In genomic region chr11:124670732-124671131, GRCh38 we compare ENCODE assay signal across 10 cellular contexts. TPM values are rescaled to one million over a fixed set of nuclear protein-coding genes. Genes with fewer than 3 reads are reported as not detected.
DNase-seq lines count a peak whose midpoint lies in the region; ATAC-seq lines count a peak whose summit lies in the region.
"Had no signal": no experiment of that assay in that cellular context is flagged by ENCODE, and none has a peak within 500 bp of the region (broad histone marks: within the 10 kb centered on the region; RNA-seq: fewer than 3 reads in every experiment).

No MANE protein-coding gene starts in this region.

- H3K27ac Mint-ChIP-seq in activated naive CD4-positive, alpha-beta T cell treated with anti-CD3 and anti-CD28 coated beads for 36 hours, result peak overlapping the region; percentile 1
- H3K27ac Mint-ChIP-seq in immature natural killer cell, result peak overlapping the region in 1 of 6 donors; percentile 13

- H3K4me1 Mint-ChIP-seq in activated T-cell treated with anti-CD3 and anti-CD28 coated beads, Interleukin-2, amount 50 U/mL, for 4 hours (ENCODE audit: low read depth), result peaks cover 21% of the 10 kb centered on the region
- peaks cover 26% of the 10 kb centered on the region for H3K4me1 Mint-ChIP-seq in activated naive CD4-positive, alpha-beta T cell treated with anti-CD3 and anti-CD28 coated beads for 36 hours (ENCODE audit: low read depth)
- peaks cover 19 to 21% of the 10 kb centered on the region in 2 donors for H3K4me1 Mint-ChIP-seq in immature natural killer cell

- H3K36me3 Mint-ChIP-seq in activated T-cell treated with anti-CD3 and anti-CD28 coated beads, Interleukin-2, amount 50 U/mL, for 4 hours (ENCODE audit: insufficient read depth), result peaks cover 5% of the 10 kb centered on the region
- peaks cover 1% of the 10 kb centered on the region for H3K36me3 Mint-ChIP-seq in activated naive CD4-positive, alpha-beta T cell treated with anti-CD3 and anti-CD28 coated beads for 36 hours (ENCODE audit: low read depth)
- no peaks in the 10 kb centered on the region for H3K36me3 Mint-ChIP-seq in immature natural killer cell

- peak; percentile 11 for DNase-seq in activated T-cell treated with anti-CD3 and anti-CD28 coated beads, Interleukin-2, amount 50 U/mL, for 4 hours
- DNase-seq in activated T-cell treated with anti-CD3 and anti-CD28 coated beads for 4 hours (no peak), NOMO-1 (lab: John Stamatoyannopoulos, UW; ENCODE audit: unreplicated experiment in 2 of 2) (peak; percentile 93 to 94), immature natural killer cell (no peak), NCI-H510A (lab: John Stamatoyannopoulos, UW) (no peak), A172 (ENCODE audit: low spot score) (no peak)
- peak; percentile 36 for DNase-seq in activated naive CD4-positive, alpha-beta T cell treated with anti-CD3 and anti-CD28 coated beads for 36 hours
- peak; percentile 21 to 76 (median 60) for DNase-seq in stimulated activated naive CD4-positive, alpha-beta T cell (lab: John Stamatoyannopoulos, UW)

- ATAC-seq in activated T-cell treated with anti-CD3 and anti-CD28 coated beads, Interleukin-2, amount 50 U/mL, for 4 hours, result peak in 1 of 2 donors; percentile 17

- no peaks in the 10 kb centered on the region for H3K27me3 Mint-ChIP-seq in activated T-cell treated with anti-CD3 and anti-CD28 coated beads, Interleukin-2, amount 50 U/mL, for 4 hours (ENCODE audit: low read depth)
- no peaks in the 10 kb centered on the region for H3K27me3 Mint-ChIP-seq in activated naive CD4-positive, alpha-beta T cell treated with anti-CD3 and anti-CD28 coated beads for 36 hours (ENCODE audit: low read depth)
- H3K27me3 Mint-ChIP-seq in immature natural killer cell (ENCODE audit: low read depth in 3 of 3), result peaks cover 14 to 27% (median 21%) of the 10 kb centered on the region in 3 donors

- H3K4me3 Mint-ChIP-seq in activated T-cell treated with anti-CD3 and anti-CD28 coated beads, Interleukin-2, amount 50 U/mL, for 4 hours, result no peak overlapping the region
- H3K4me3 Mint-ChIP-seq in activated naive CD4-positive, alpha-beta T cell treated with anti-CD3 and anti-CD28 coated beads for 36 hours, result no peak overlapping the region
- H3K4me3 Mint-ChIP-seq in immature natural killer cell, result no peak overlapping the region

- intact Hi-C loops in activated naive CD4-positive, alpha-beta T cell treated with anti-CD3 and anti-CD28 coated beads for 36 hours (cut with micrococcal nuclease), result loop anchor here (5.0 kb wide), 1 partner anchor 492 kb away; the partner anchor contains the start of gene PKNOX2

- CTCF ChIA-PET in activated naive CD4-positive, alpha-beta T cell treated with anti-CD3 and anti-CD28 coated beads for 36 hours (lab: Charles Lee), result interaction anchor here (1.0 to 4.3 kb wide), 16 partner anchors 26 to 195 kb away, joined by 3 to 83 read pairs (median 14); partner anchors contain the start of genes ESAM, NRGN and ROBO3

- no peaks in the 10 kb centered on the region for H3K9me3 Mint-ChIP-seq in activated T-cell treated with anti-CD3 and anti-CD28 coated beads, Interleukin-2, amount 50 U/mL, for 4 hours
- H3K9me3 Mint-ChIP-seq in activated naive CD4-positive, alpha-beta T cell treated with anti-CD3 and anti-CD28 coated beads for 36 hours, result peaks cover 4% of the 10 kb centered on the region
- no peaks in the 10 kb centered on the region for H3K9me3 Mint-ChIP-seq in immature natural killer cell

RNA-seq across cellular contexts. Expression of gene SIAE, which starts 2.8 kb away (rescaled TPM):
- total RNA-seq in activated T-cell treated with anti-CD3 and anti-CD28 coated beads, Interleukin-2, amount 50 U/mL, for 4 hours, result 1 to 10 TPM; 1.2 to 1.5 (median 1.3) TPM
- 10 to 100 TPM in 1 of 2 experiments, 1 to 10 TPM in 1; 7.8 to 10.8 TPM for total RNA-seq in activated naive CD4-positive, alpha-beta T cell treated with anti-CD3 and anti-CD28 coated beads for 36 hours
- 1 to 10 TPM; 1.7 to 2.9 (median 2.6) TPM for polyA plus RNA-seq in immature natural killer cell
- 8.6 and 12.3 TPM in 2 replicates for total RNA-seq in A172 (2014; rRNA removed; shearing (Covaris generic))

RNA-seq across cellular contexts. Expression of gene SPA17, which starts 3.0 kb away (rescaled TPM):
- total RNA-seq in activated T-cell treated with anti-CD3 and anti-CD28 coated beads, Interleukin-2, amount 50 U/mL, for 4 hours, result 1 to 10 TPM in 1 of 3 donors, under 1 TPM in 2; 0.58 to 1.5 (median 0.76) TPM
- total RNA-seq in activated naive CD4-positive, alpha-beta T cell treated with anti-CD3 and anti-CD28 coated beads for 36 hours, result 1 to 10 TPM; 3.9 to 5.1 TPM
- polyA plus RNA-seq in immature natural killer cell, result 1 to 10 TPM in 1 of 3 donors, under 1 TPM in 1, not detected in 1; 0.36 to 1.2 TPM
- total RNA-seq in A172 (2014; rRNA removed; shearing (Covaris generic)), result 30.9 and 37.5 TPM in 2 replicates

RNA-seq across cellular contexts. Expression of gene TBRG1, which starts 48.1 kb away (rescaled TPM):
- 10 to 100 TPM; 42.4 to 55.0 (median 44.9) TPM for total RNA-seq in activated T-cell treated with anti-CD3 and anti-CD28 coated beads, Interleukin-2, amount 50 U/mL, for 4 hours
- total RNA-seq in activated naive CD4-positive, alpha-beta T cell treated with anti-CD3 and anti-CD28 coated beads for 36 hours, result 10 to 100 TPM; 28.3 to 28.6 TPM
- 10 to 100 TPM; 35.7 to 40.8 (median 36.2) TPM for polyA plus RNA-seq in immature natural killer cell
- 13.9 and 14.3 TPM in 2 replicates for total RNA-seq in A172 (2014; rRNA removed; shearing (Covaris generic))

RNA-seq across cellular contexts. Expression of gene PANX3, which starts 59.5 kb away (rescaled TPM):
- total RNA-seq in activated T-cell treated with anti-CD3 and anti-CD28 coated beads, Interleukin-2, amount 50 U/mL, for 4 hours, result not detected
- not detected for total RNA-seq in activated naive CD4-positive, alpha-beta T cell treated with anti-CD3 and anti-CD28 coated beads for 36 hours
- not detected for polyA plus RNA-seq in immature natural killer cell
- not detected in 2 replicates for total RNA-seq in A172 (2014; rRNA removed; shearing (Covaris generic))
- total RNA-seq: mesenteric fat pad had no signal
- polyA plus RNA-seq: AG04450 had no signal

Comparison
In these comparisons a context has a peak if more than half of its experiments do, and no peak if none do; other contexts are left out.
1. DNase-seq: peak in activated T-cell treated with anti-CD3 and anti-CD28 coated beads, Interleukin-2, amount 50 U/mL, for 4 hours (single experiment), NOMO-1 (2 of 2), activated naive CD4-positive, alpha-beta T cell treated with anti-CD3 and anti-CD28 coated beads for 36 hours (single experiment) and stimulated activated naive CD4-positive, alpha-beta T cell (6 of 6); none in activated T-cell treated with anti-CD3 and anti-CD28 coated beads for 4 hours (single experiment), immature natural killer cell (0 of 3), NCI-H510A (single experiment) and A172 (single experiment).